Comparison of ENCODE assay signal across 18 cellular contexts in the genomic region with DNA sequence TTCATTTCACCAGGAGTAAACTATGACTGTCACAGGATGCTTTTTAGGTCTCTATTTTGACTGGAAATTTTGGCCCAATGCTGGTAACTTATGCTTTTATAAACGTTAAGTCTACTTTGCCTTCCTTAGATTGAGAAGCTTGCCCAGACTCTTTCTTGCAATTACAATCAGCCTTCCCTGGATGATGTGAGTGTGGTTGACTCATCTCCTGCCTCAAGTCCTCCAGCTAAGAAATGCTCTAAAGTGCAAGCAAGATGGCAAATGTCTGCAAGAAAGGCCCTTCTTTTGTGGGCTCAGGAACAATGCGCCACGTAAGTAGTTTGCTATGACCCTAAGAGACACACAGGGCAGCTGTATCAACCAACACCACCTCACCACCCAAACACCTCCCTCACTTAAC.
"Had no signal": no experiment of that assay in that cellular context is flagged by ENCODE, and none has a peak within 500 bp of the region (broad histone marks: within the 10 kb centered on the region; RNA-seq: fewer than 3 reads in every experiment).

No MANE protein-coding gene starts in this region.

- DNase-seq: activated CD4-positive, alpha-beta memory T cell treated with anti-CD3 and anti-CD28 coated beads for 36 hours; activated CD4-positive, alpha-beta T cell treated with anti-CD3 and anti-CD28 coated beads for 1 hour; activated effector memory CD4-positive, alpha-beta T cell treated with anti-CD3 and anti-CD28 coated beads, Interleukin-2, amount 50 U/mL, for 16 hours; activated naive CD8-positive, alpha-beta T cell treated with anti-CD3 and anti-CD28 coated beads for 36 hours; activated T-cell treated with anti-CD3 and anti-CD28 coated beads, Interleukin-2, amount 50 U/mL, for 4 hours; anterior cingulate cortex; caudate nucleus; effector CD8-positive, alpha-beta T cell; foreskin melanocyte; heart left ventricle; islet precursor cell; nephron progenitor cell; stimulated activated CD4-positive, alpha-beta T cell treated with anti-CD3 and anti-CD28 coated beads, Interleukin-4, amount 100 ng/mL, for 1 hour; stimulated activated naive CD8-positive, alpha-beta T cell treated with anti-CD3 and anti-CD28 coated beads, Interleukin-15, amount 100 ng/mL, for 72 hours; T-helper 9 cell; testis had no signal

- H3K27me3 ChIP-seq: heart left ventricle, testis had no signal

- H3K9me3 Mint-ChIP-seq: activated CD4-positive, alpha-beta memory T cell treated with anti-CD3 and anti-CD28 coated beads for 36 hours; activated naive CD8-positive, alpha-beta T cell treated with anti-CD3 and anti-CD28 coated beads for 36 hours; activated T-cell treated with anti-CD3 and anti-CD28 coated beads, Interleukin-2, amount 50 U/mL, for 4 hours; nephron progenitor cell; stimulated activated naive CD8-positive, alpha-beta T cell treated with anti-CD3 and anti-CD28 coated beads, Interleukin-15, amount 100 ng/mL, for 72 hours had no signal

- H3K4me1 Mint-ChIP-seq: nephron progenitor cell; stimulated activated naive CD8-positive, alpha-beta T cell treated with anti-CD3 and anti-CD28 coated beads, Interleukin-15, amount 100 ng/mL, for 72 hours had no signal

- ATAC-seq: activated T-cell treated with anti-CD3 and anti-CD28 coated beads, Interleukin-2, amount 50 U/mL, for 4 hours; heart left ventricle; left lobe of liver; stimulated activated naive CD8-positive, alpha-beta T cell treated with anti-CD3 and anti-CD28 coated beads, Interleukin-15, amount 100 ng/mL, for 72 hours had no signal

- H3K27me3 Mint-ChIP-seq: activated CD4-positive, alpha-beta memory T cell treated with anti-CD3 and anti-CD28 coated beads for 36 hours; activated naive CD8-positive, alpha-beta T cell treated with anti-CD3 and anti-CD28 coated beads for 36 hours; stimulated activated naive CD8-positive, alpha-beta T cell treated with anti-CD3 and anti-CD28 coated beads, Interleukin-15, amount 100 ng/mL, for 72 hours had no signal

- H3K27ac Mint-ChIP-seq: activated CD4-positive, alpha-beta memory T cell treated with anti-CD3 and anti-CD28 coated beads for 36 hours; activated naive CD8-positive, alpha-beta T cell treated with anti-CD3 and anti-CD28 coated beads for 36 hours; nephron progenitor cell; stimulated activated naive CD8-positive, alpha-beta T cell treated with anti-CD3 and anti-CD28 coated beads, Interleukin-15, amount 100 ng/mL, for 72 hours had no signal

- H3K4me3 Mint-ChIP-seq: activated CD4-positive, alpha-beta memory T cell treated with anti-CD3 and anti-CD28 coated beads for 36 hours; activated naive CD8-positive, alpha-beta T cell treated with anti-CD3 and anti-CD28 coated beads for 36 hours; activated T-cell treated with anti-CD3 and anti-CD28 coated beads, Interleukin-2, amount 50 U/mL, for 4 hours; nephron progenitor cell; stimulated activated naive CD8-positive, alpha-beta T cell treated with anti-CD3 and anti-CD28 coated beads, Interleukin-15, amount 100 ng/mL, for 72 hours had no signal

- H3K4me3 ChIP-seq: coronary artery, heart left ventricle, testis had no signal
